ENCODE assay signal across 2 cellular contexts in genomic region chr3:186930639-186931486, GRCh38.
TF ChIP-seq lines count a peak whose summit lies in the region.

No MANE protein-coding gene starts in this region.

TF ChIP-seq in HEK293, 187 proteins besides CTCF, POLR2A, EP300 and RAD21 (continued from another document and continues in another):
- no peak for TF ChIP-seq ATF2 (tag by site-specific recombination; IDR thresholded peaks at IDR 0.05; ENCODE audit: low read depth)
- TF ChIP-seq ZNF280C (tag by site-specific recombination; IDR thresholded peaks at IDR 0.05) = no peak
- no peak; the same call in 1 of the 2 replicates for TF ChIP-seq ZFP37 (tag by site-specific recombination; IDR thresholded peaks at IDR 0.05)
- peak; percentile 62 for TF ChIP-seq PRDM10 (tag by site-specific recombination; IDR thresholded peaks at IDR 0.05)
- 0 out of 2 replicates have a peak, but pooled peaks have one; percentile 6 for TF ChIP-seq ZEB2 (tag by site-specific recombination; IDR thresholded peaks at IDR 0.05)
- TF ChIP-seq ZNF202 (tag by site-specific recombination; IDR thresholded peaks at IDR 0.05; ENCODE audit: borderline replicate concordance) = no peak
- TF ChIP-seq KLF1 (tag by site-specific recombination; IDR thresholded peaks at IDR 0.05) = no peak
- TF ChIP-seq ZNF777 (tag by site-specific recombination; IDR thresholded peaks at IDR 0.05; ENCODE audit: borderline replicate concordance) = peak; percentile 28; the same call in 1 of the 2 replicates
- no peak for TF ChIP-seq ZNF16 (tag by site-specific recombination; IDR thresholded peaks at IDR 0.05; ENCODE audit: low read depth)
- no peak for TF ChIP-seq ZNF157 (tag by site-specific recombination; IDR thresholded peaks at IDR 0.05)
- 0 out of 2 replicates have a peak, but pooled peaks have one; percentile 9 for TF ChIP-seq ZNF660 (tag by site-specific recombination; IDR thresholded peaks at IDR 0.05)
- TF ChIP-seq ZNF544 (tag by site-specific recombination; IDR thresholded peaks at IDR 0.05) = no peak
- no peak; the same call in 1 of the 2 replicates for TF ChIP-seq ZBTB11 (tag by site-specific recombination; conservative IDR thresholded peaks at IDR 0.05; ENCODE audit: low read depth)

TF ChIP-seq in K562, 482 proteins besides CTCF, POLR2A, EP300 and RAD21 (continued from another document and continues in another):
- peak; percentile 76 for TF ChIP-seq EGR1 (conservative IDR thresholded peaks at IDR 0.05)
- no peak for TF ChIP-seq ZNF764 (CRISPR knock-in tag; IDR thresholded peaks at IDR 0.05; ENCODE audit: low read depth)
- no peak for TF ChIP-seq ZNF77 (CRISPR knock-in tag; IDR thresholded peaks at IDR 0.05)
- TF ChIP-seq RNF2 (IDR thresholded peaks at IDR 0.05) = no peak; the same call in 1 of the 2 replicates
- no peak for TF ChIP-seq NFIX (CRISPR knock-in tag; IDR thresholded peaks at IDR 0.05; ENCODE audit: low read depth)
- no peak for TF ChIP-seq CBX5 (IDR thresholded peaks at IDR 0.05; ENCODE audit: borderline replicate concordance, low read depth)
- peak; percentile 5 for TF ChIP-seq RBM22 (IDR thresholded peaks at IDR 0.05; ENCODE audit: low read depth, low read length, poor library complexity, severe bottlenecking)
- no peak for TF ChIP-seq U2AF1 (optimal IDR thresholded peaks at IDR 0.05; ENCODE audit: low read depth, low read length)
- TF ChIP-seq RUNX1 (IDR thresholded peaks at IDR 0.05; ENCODE audit: low read depth) = no peak
- TF ChIP-seq ASH1L (IDR thresholded peaks at IDR 0.05; ENCODE audit: borderline replicate concordance, low read depth, partially characterized antibody) = no peak
- TF ChIP-seq SMAD3 (CRISPR knock-in tag; conservative IDR thresholded peaks at IDR 0.05) = no peak
- no peak for TF ChIP-seq ARID3A (IDR thresholded peaks at IDR 0.05; ENCODE audit: borderline replicate concordance, low read depth, low read length)
- no peak for TF ChIP-seq SIN3B (IDR thresholded peaks at IDR 0.05; ENCODE audit: low read depth)
- peak; percentile 68; the same call in 1 of the 2 replicates for TF ChIP-seq ZNF740 (CRISPR knock-in tag; IDR thresholded peaks at IDR 0.05)
- no peak; a peak in 1 of 4 replicates for TF ChIP-seq ZNF740 (tag; IDR thresholded peaks at IDR 0.05)
- TF ChIP-seq NR2C1 (IDR thresholded peaks at IDR 0.05) = no peak
- no peak for TF ChIP-seq NR2C1 (tag; IDR thresholded peaks at IDR 0.05)
- no peak for TF ChIP-seq HDAC3 (IDR thresholded peaks at IDR 0.05; ENCODE audit: borderline replicate concordance, partially characterized antibody)
- no peak for TF ChIP-seq TGIF2 (CRISPR knock-in tag; IDR thresholded peaks at IDR 0.05)
- TF ChIP-seq ZNF407 (IDR thresholded peaks at IDR 0.05; ENCODE audit: low read depth) = no peak
- no peak for TF ChIP-seq RNF219 (CRISPR knock-in tag; IDR thresholded peaks at IDR 0.05)
- TF ChIP-seq FIP1L1 (IDR thresholded peaks at IDR 0.05; ENCODE audit: low read depth, low read length, poor library complexity, severe bottlenecking) = peak; percentile 25
- no peak for TF ChIP-seq ZNF583 (CRISPR knock-in tag; IDR thresholded peaks at IDR 0.05)
- no peak for TF ChIP-seq TAF15 (IDR thresholded peaks at IDR 0.05; ENCODE audit: low read depth, low read length)
- TF ChIP-seq EWSR1 (IDR thresholded peaks at IDR 0.05; ENCODE audit: borderline replicate concordance, low read depth, partially characterized antibody) = no peak
- no peak for TF ChIP-seq SREBF2 (CRISPR knock-in tag; IDR thresholded peaks at IDR 0.05)
- peak; percentile 31 for TF ChIP-seq HMGN3 (IDR thresholded peaks at IDR 0.05; ENCODE audit: borderline replicate concordance, extremely low read depth, insufficient read length, low read depth, low read length)
- TF ChIP-seq ZNF444 (CRISPR knock-in tag; IDR thresholded peaks at IDR 0.05) = no peak
- no peak for TF ChIP-seq NELFE (IDR thresholded peaks at IDR 0.05; ENCODE audit: insufficient read depth, insufficient read length)
- TF ChIP-seq KAT2B (IDR thresholded peaks at IDR 0.05; ENCODE audit: low read depth, low read length) = no peak
- no peak for TF ChIP-seq ELK3 (CRISPR knock-in tag; IDR thresholded peaks at IDR 0.05)
- no peak for TF ChIP-seq RBM15 (IDR thresholded peaks at IDR 0.05; ENCODE audit: insufficient read depth, low read length)
- TF ChIP-seq TRIM24 (IDR thresholded peaks at IDR 0.05) = no peak
- TF ChIP-seq PREB (CRISPR knock-in tag; IDR thresholded peaks at IDR 0.05) = no peak
- 0 out of 4 replicates have a peak, but pooled peaks of 1 of the 2 experiments have one; percentile 10 for TF ChIP-seq ZMIZ1 (IDR thresholded peaks at IDR 0.05; ENCODE audit: low read depth in 2 of 2, low read length in 2 of 2)
- no peak for TF ChIP-seq SNAPC5 (CRISPR knock-in tag; IDR thresholded peaks at IDR 0.05)
- TF ChIP-seq KDM2B (CRISPR knock-in tag; IDR thresholded peaks at IDR 0.05) = no peak
- no peak for TF ChIP-seq SAFB (IDR thresholded peaks at IDR 0.05; ENCODE audit: borderline replicate concordance, low read depth, low read length)
- TF ChIP-seq ZNF707 (CRISPR knock-in tag; conservative IDR thresholded peaks at IDR 0.05) = no peak
- TF ChIP-seq RBM34 (IDR thresholded peaks at IDR 0.05; ENCODE audit: borderline replicate concordance, insufficient read depth, low read length) = no peak
